23 cellular contexts compared by ENCODE assay signal in genomic region chr3:169328471-169328870, GRCh38.
"Had no signal": no experiment of that assay in that cellular context is flagged by ENCODE, and none has a peak within 500 bp of the region (broad histone marks: within the 10 kb centered on the region; RNA-seq: fewer than 3 reads in every experiment).

No MANE protein-coding gene starts in this region.

- H3K4me2 ChIP-seq: neural progenitor cell had no signal

- H3K9me3 ChIP-seq: breast epithelium, esophagus muscularis mucosa, spleen, testis, uterus had no signal

- H3K27ac ChIP-seq: breast epithelium, esophagus muscularis mucosa, neural progenitor cell, testis, uterus had no signal

- H3K27me3 ChIP-seq: breast epithelium, esophagus muscularis mucosa, neural progenitor cell, spleen, testis, uterus had no signal

- H3K36me3 ChIP-seq: breast epithelium, esophagus muscularis mucosa, neural progenitor cell, spleen, uterus had no signal

- H3K27ac Mint-ChIP-seq: activated naive CD4-positive, alpha-beta T cell treated with anti-CD3 and anti-CD28 coated beads, Interleukin-2, amount 50 U/mL, for 72 hours; activated T-cell treated with anti-CD3 and anti-CD28 coated beads, Interleukin-2, amount 50 U/mL, for 72 hours; dendritic cell treated with granulocyte-macrophage colony-stimulating factor and Interleukin-4, amounts not matched to agents 40 ng/mL and 50 ng/mL, for 4 days; endodermal cell; naive thymus-derived CD4-positive, alpha-beta T cell; neural progenitor cell; T-helper 2 cell treated with Interferon-gamma antibody and Interleukin-4, amounts not matched to agents 5 μg/mL and 100 μg/mL, for 36 hours had no signal

- H3K9me3 Mint-ChIP-seq: activated naive CD4-positive, alpha-beta T cell treated with anti-CD3 and anti-CD28 coated beads, Interleukin-2, amount 50 U/mL, for 72 hours; activated T-cell treated with anti-CD3 and anti-CD28 coated beads, Interleukin-2, amount 50 U/mL, for 72 hours; dendritic cell treated with granulocyte-macrophage colony-stimulating factor and Interleukin-4, amounts not matched to agents 40 ng/mL and 50 ng/mL, for 4 days; endodermal cell; neural progenitor cell; T-helper 2 cell treated with Interferon-gamma antibody and Interleukin-4, amounts not matched to agents 5 μg/mL and 100 μg/mL, for 36 hours had no signal

- H3K36me3 Mint-ChIP-seq: activated naive CD4-positive, alpha-beta T cell treated with anti-CD3 and anti-CD28 coated beads, Interleukin-2, amount 50 U/mL, for 72 hours; naive thymus-derived CD4-positive, alpha-beta T cell; neural progenitor cell had no signal

- ATAC-seq: activated naive CD4-positive, alpha-beta T cell treated with anti-CD3 and anti-CD28 coated beads, Interleukin-2, amount 50 U/mL, for 72 hours; activated T-cell treated with anti-CD3 and anti-CD28 coated beads, Interleukin-2, amount 50 U/mL, for 72 hours; stimulated activated naive CD8-positive, alpha-beta T cell treated with anti-CD3 and anti-CD28 coated beads, Interleukin-15, Interleukin-2, amounts not matched to agents 100 U/mL and 50 U/mL, for 24 hours had no signal

- H3K4me1 Mint-ChIP-seq: naive thymus-derived CD4-positive, alpha-beta T cell had no signal

- H3K4me3 Mint-ChIP-seq: activated T-cell treated with anti-CD3 and anti-CD28 coated beads, Interleukin-2, amount 50 U/mL, for 72 hours; dendritic cell treated with granulocyte-macrophage colony-stimulating factor and Interleukin-4, amounts not matched to agents 40 ng/mL and 50 ng/mL, for 4 days; endodermal cell; naive thymus-derived CD4-positive, alpha-beta T cell; neural progenitor cell; T-helper 2 cell treated with Interferon-gamma antibody and Interleukin-4, amounts not matched to agents 5 μg/mL and 100 μg/mL, for 36 hours had no signal

- DNase-seq: activated CD4-positive, alpha-beta T cell treated with anti-CD3 and anti-CD28 coated beads for 4 hours; activated CD4-positive, alpha-beta T cell treated with anti-CD3 and anti-CD28 coated beads, Interleukin-2, amount 50 U/mL, for 4 hours; activated naive CD4-positive, alpha-beta T cell; activated T-cell treated with anti-CD3 and anti-CD28 coated beads for 4 hours; activated T-cell treated with anti-CD3 and anti-CD28 coated beads, Interleukin-2, amount 50 U/mL, for 72 hours; central memory CD4-positive, alpha-beta T cell; endodermal cell; foreskin melanocyte; left cardiac atrium; left ventricle myocardium superior; naive thymus-derived CD4-positive, alpha-beta T cell; right cardiac atrium; spleen; stimulated activated naive CD8-positive, alpha-beta T cell treated with anti-CD3 and anti-CD28 coated beads, Interleukin-15, Interleukin-2, amounts not matched to agents 100 U/mL and 50 U/mL, for 24 hours; T-helper 1 cell; testis; uterus had no signal

- H3K4me1 ChIP-seq: breast epithelium, testis, uterus had no signal

- H3K4me3 ChIP-seq: breast epithelium, esophagus muscularis mucosa, neural progenitor cell, spleen, testis, uterus had no signal
